In the genomic region with DNA sequence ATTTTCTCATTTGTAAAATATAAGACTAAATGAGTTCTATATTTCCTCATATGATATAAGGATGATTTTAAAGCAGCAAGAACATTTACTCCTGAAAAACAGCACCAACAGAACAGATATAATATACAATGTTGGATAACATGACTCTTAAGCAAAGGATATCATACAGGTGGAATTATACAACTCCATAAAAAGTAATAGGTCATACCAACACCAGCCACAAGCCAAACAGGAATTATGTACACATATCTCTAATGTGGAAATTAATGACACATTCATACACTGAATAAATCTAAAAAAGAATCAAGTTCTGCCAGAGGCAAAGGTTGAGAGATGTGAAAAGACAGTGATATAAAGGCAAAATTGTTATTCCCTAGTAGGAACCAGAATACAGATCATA, we compare ENCODE assay signal across 17 cellular contexts. TPM values are rescaled to one million over a fixed set of nuclear protein-coding genes. Genes with fewer than 3 reads are reported as not detected.
A peak's percentile ranks its signal among the peaks of the same experiment; 100 is the strongest.
DNase-seq lines count a peak whose midpoint lies in the region; ATAC-seq and TF ChIP-seq lines count a peak whose summit lies in the region.
"Had no signal": no experiment of that assay in that cellular context is flagged by ENCODE, and none has a peak within 500 bp of the region (broad histone marks: within the 10 kb centered on the region; RNA-seq: fewer than 3 reads in every experiment).

No MANE protein-coding gene starts in this region.

- no peaks in the 10 kb centered on the region for H3K9me3 Mint-ChIP-seq in activated naive CD8-positive, alpha-beta T cell (ENCODE audit: low read depth)
- no peaks in the 10 kb centered on the region for H3K9me3 Mint-ChIP-seq in activated naive CD8-positive, alpha-beta T cell treated with anti-CD3 and anti-CD28 coated beads, Interleukin-2, amount 50 U/mL, for 24 hours
- no peaks in the 10 kb centered on the region for H3K9me3 Mint-ChIP-seq in activated T-helper 17 cell treated with anti-CD3 and anti-CD28 coated beads, Interleukin-2, amount 50 U/mL, for 72 hours
- no peaks in the 10 kb centered on the region for H3K9me3 Mint-ChIP-seq in mesothelial cell of epicardium
- H3K9me3 Mint-ChIP-seq: CD4-positive, alpha-beta memory T cell had no signal

- no peaks in the 10 kb centered on the region for H3K9me3 ChIP-seq in MM.1S (replicated peaks; ENCODE audit: insufficient read depth, low read length)
- H3K9me3 ChIP-seq: BE2C had no signal

- no peak for TF ChIP-seq CTCF in mesothelial cell of epicardium (IDR thresholded peaks at IDR 0.05; ENCODE audit: unreplicated experiment)
- no peak for TF ChIP-seq CTCF in MM.1S (IDR thresholded peaks at IDR 0.05; ENCODE audit: low read length)

- H3K4me2 ChIP-seq in MM.1S (ENCODE audit: low read depth, low read length), result no peak overlapping the region

- peaks cover 28% of the 10 kb centered on the region for H3K79me2 ChIP-seq in MM.1S (ENCODE audit: low read length)

- H3K27ac Mint-ChIP-seq in activated naive CD8-positive, alpha-beta T cell, result no peak overlapping the region
- H3K27ac Mint-ChIP-seq in activated naive CD8-positive, alpha-beta T cell treated with anti-CD3 and anti-CD28 coated beads, Interleukin-2, amount 50 U/mL, for 24 hours, result no peak overlapping the region
- peak overlapping the region; percentile 10 for H3K27ac Mint-ChIP-seq in activated T-helper 17 cell treated with anti-CD3 and anti-CD28 coated beads, Interleukin-2, amount 50 U/mL, for 72 hours
- peak overlapping the region; percentile 0 for H3K27ac Mint-ChIP-seq in mesothelial cell of epicardium

- no peak overlapping the region for H3K4me3 ChIP-seq in MM.1S (ENCODE audit: low read length)

- no peak for ATAC-seq in activated naive CD8-positive, alpha-beta T cell treated with anti-CD3 and anti-CD28 coated beads, Interleukin-2, amount 50 U/mL, for 24 hours
- no peak for ATAC-seq in activated T-helper 17 cell treated with anti-CD3 and anti-CD28 coated beads, Interleukin-2, amount 50 U/mL, for 72 hours (replicated peaks)
- ATAC-seq: Panc1, Right ventricle myocardium inferior had no signal

- DNase-seq in activated naive CD8-positive, alpha-beta T cell treated with anti-CD3 and anti-CD28 coated beads, Interleukin-2, amount 50 U/mL, for 24 hours, result no peak
- DNase-seq in mesothelial cell of epicardium (ENCODE audit: low spot score in 2 of 2, unreplicated experiment in 2 of 2), result no peak
- DNase-seq in activated gamma-delta T cell treated with Interleukin-2 at 50 U/mL for 16 hours, result no peak
- DNase-seq in MM.1S, result no peak
- no peak for DNase-seq in HK-2 (ENCODE audit: unreplicated experiment)
- DNase-seq in activated CD4-positive, alpha-beta T cell treated with anti-CD3 and anti-CD28 coated beads, Interleukin-2, amount 50 U/mL, for 1 hour, result no peak
- DNase-seq: 8988T; BE2C; CD4-positive, alpha-beta memory T cell; KG1; NCI-H1092 treated with DMSO at 0.1 percent for 48 hours; NCI-H1694; NCI-H524 had no signal

- no peak overlapping the region for H2AFZ ChIP-seq in MM.1S (ENCODE audit: low read length)

- no peaks in the 10 kb centered on the region for H3K27me3 Mint-ChIP-seq in activated naive CD8-positive, alpha-beta T cell
- H3K27me3 Mint-ChIP-seq in activated naive CD8-positive, alpha-beta T cell treated with anti-CD3 and anti-CD28 coated beads, Interleukin-2, amount 50 U/mL, for 24 hours, result no peaks in the 10 kb centered on the region
- no peaks in the 10 kb centered on the region for H3K27me3 Mint-ChIP-seq in activated T-helper 17 cell treated with anti-CD3 and anti-CD28 coated beads, Interleukin-2, amount 50 U/mL, for 72 hours
- no peaks in the 10 kb centered on the region for H3K27me3 Mint-ChIP-seq in mesothelial cell of epicardium (ENCODE audit: low read depth)
- H3K27me3 Mint-ChIP-seq: CD4-positive, alpha-beta memory T cell had no signal

- H3K4me1 Mint-ChIP-seq in activated naive CD8-positive, alpha-beta T cell (ENCODE audit: low read depth), result peaks cover 77% of the 10 kb centered on the region
- peaks cover 56% of the 10 kb centered on the region for H3K4me1 Mint-ChIP-seq in activated naive CD8-positive, alpha-beta T cell treated with anti-CD3 and anti-CD28 coated beads, Interleukin-2, amount 50 U/mL, for 24 hours
- H3K4me1 Mint-ChIP-seq in activated T-helper 17 cell treated with anti-CD3 and anti-CD28 coated beads, Interleukin-2, amount 50 U/mL, for 72 hours, result peaks cover 41% of the 10 kb centered on the region
- peaks cover 19% of the 10 kb centered on the region for H3K4me1 Mint-ChIP-seq in mesothelial cell of epicardium

- no peaks in the 10 kb centered on the region for H3K9me2 ChIP-seq in MM.1S (replicated peaks; ENCODE audit: insufficient read depth, low read length)

- H3K9ac ChIP-seq in MM.1S (ENCODE audit: low read length), result no peak overlapping the region

- H3K36me3 ChIP-seq in MM.1S (replicated peaks; ENCODE audit: insufficient read depth, low read length), result no peaks in the 10 kb centered on the region

- no peaks in the 10 kb centered on the region for H4K20me1 ChIP-seq in MM.1S (ENCODE audit: insufficient read depth, low read length)

- peaks cover 27% of the 10 kb centered on the region for H3K36me3 Mint-ChIP-seq in activated naive CD8-positive, alpha-beta T cell
- peaks cover 47% of the 10 kb centered on the region for H3K36me3 Mint-ChIP-seq in activated naive CD8-positive, alpha-beta T cell treated with anti-CD3 and anti-CD28 coated beads, Interleukin-2, amount 50 U/mL, for 24 hours (ENCODE audit: low read depth)
- H3K36me3 Mint-ChIP-seq in activated T-helper 17 cell treated with anti-CD3 and anti-CD28 coated beads, Interleukin-2, amount 50 U/mL, for 72 hours (ENCODE audit: low read depth), result peaks cover 86% of the 10 kb centered on the region
- peaks cover 16% of the 10 kb centered on the region for H3K36me3 Mint-ChIP-seq in mesothelial cell of epicardium

- peak overlapping the region; percentile 47 for H3K4me3 Mint-ChIP-seq in activated naive CD8-positive, alpha-beta T cell
- no peak overlapping the region for H3K4me3 Mint-ChIP-seq in activated naive CD8-positive, alpha-beta T cell treated with anti-CD3 and anti-CD28 coated beads, Interleukin-2, amount 50 U/mL, for 24 hours
- no peak overlapping the region for H3K4me3 Mint-ChIP-seq in activated T-helper 17 cell treated with anti-CD3 and anti-CD28 coated beads, Interleukin-2, amount 50 U/mL, for 72 hours
- no peak overlapping the region for H3K4me3 Mint-ChIP-seq in mesothelial cell of epicardium

- no peaks in the 10 kb centered on the region for H3K27me3 ChIP-seq in MM.1S (replicated peaks; ENCODE audit: insufficient read depth, low read length)
- H3K27me3 ChIP-seq: BE2C had no signal

- H3K27ac ChIP-seq in MM.1S (ENCODE audit: low read length), result no peak overlapping the region

- no peaks in the 10 kb centered on the region for H3F3A ChIP-seq in MM.1S (ENCODE audit: insufficient read depth, low read length)

- peaks cover 6% of the 10 kb centered on the region; the same call in 1 of the 2 replicates for H3K4me1 ChIP-seq in MM.1S (ENCODE audit: low read length)
- H3K4me1 ChIP-seq: BE2C had no signal

RNA-seq across cellular contexts. Expression of gene INTS6, which starts 25.9 kb away (rescaled TPM):
- total RNA-seq in activated T-helper 17 cell treated with anti-CD3 and anti-CD28 coated beads, Interleukin-2, amount 50 U/mL, for 72 hours, result 10 to 100 TPM; 54.2 to 69.4 TPM
- 38.1 to 39.6 TPM (median 38.7 TPM) in 3 replicates for total RNA-seq in mesothelial cell of epicardium

Comparison
In these comparisons a context has a peak if more than half of its experiments do, and no peak if none do; other contexts are left out.
1. H3K27ac Mint-ChIP-seq: peak in activated T-helper 17 cell treated with anti-CD3 and anti-CD28 coated beads, Interleukin-2, amount 50 U/mL, for 72 hours (single experiment) and mesothelial cell of epicardium (single experiment); none in activated naive CD8-positive, alpha-beta T cell (single experiment) and activated naive CD8-positive, alpha-beta T cell treated with anti-CD3 and anti-CD28 coated beads, Interleukin-2, amount 50 U/mL, for 24 hours (single experiment).